25 cellular contexts compared by ENCODE assay signal in genomic region chr7:141378405-141378804, GRCh38.
A peak's percentile ranks its signal among the peaks of the same experiment; 100 is the strongest.
DNase-seq lines count a peak whose midpoint lies in the region; ATAC-seq and TF ChIP-seq lines count a peak whose summit lies in the region.
"Had no signal": no experiment of that assay in that cellular context is flagged by ENCODE, and none has a peak within 500 bp of the region (broad histone marks: within the 10 kb centered on the region; RNA-seq: fewer than 3 reads in every experiment).

No MANE protein-coding gene starts in this region.

- no peak for TF ChIP-seq CTCF in right atrium auricular region (IDR thresholded peaks at IDR 0.05)
- no peak for TF ChIP-seq CTCF in type B pancreatic cell (conservative IDR thresholded peaks at IDR 0.05)

- no peak overlapping the region for H3K4me3 ChIP-seq in right atrium auricular region
- H3K4me3 ChIP-seq: BLaER1, GM12878 had no signal

- intact Hi-C loops in Right ventricle myocardium superior (cut with DNase I), result no loop called here
- intact Hi-C loops in cardiac septum (cut with DNase I), result no loop called here
- intact Hi-C loops in left ventricle myocardium superior (cut with micrococcal nuclease), result no loop called here

- H3K9me3 Mint-ChIP-seq in type B pancreatic cell (no peaks in the 10 kb centered on the region), immature natural killer cell (no peaks in the 10 kb centered on the region)
- H3K9me3 Mint-ChIP-seq: CD8-positive, alpha-beta memory T cell had no signal

- H3K4me1 ChIP-seq in right atrium auricular region, result no peaks in the 10 kb centered on the region
- H3K4me1 ChIP-seq: BE2C had no signal

- ATAC-seq in Right ventricle myocardium superior (ENCODE audit: poor library complexity), result peak; percentile 43
- ATAC-seq in left ventricle myocardium superior, result peak; percentile 54
- ATAC-seq: GM12878 had no signal

- H3K27ac ChIP-seq in right atrium auricular region, result peak overlapping the region in 1 of 2 donors; percentile 23
- H3K27ac ChIP-seq: BLaER1 had no signal

- H3K27ac Mint-ChIP-seq in type B pancreatic cell (no peak overlapping the region), immature natural killer cell (no peak overlapping the region)
- H3K27ac Mint-ChIP-seq: CD14-positive monocyte; CD4-positive, alpha-beta memory T cell; CD4-positive, CD25-positive, alpha-beta regulatory T cell had no signal

- H3K4me1 Mint-ChIP-seq in type B pancreatic cell (ENCODE audit: unreplicated experiment), result peaks cover 5% of the 10 kb centered on the region
- no peaks in the 10 kb centered on the region for H3K4me1 Mint-ChIP-seq in immature natural killer cell
- H3K4me1 Mint-ChIP-seq: CD14-positive monocyte; CD4-positive, alpha-beta memory T cell; CD4-positive, CD25-positive, alpha-beta regulatory T cell; CD8-positive, alpha-beta memory T cell had no signal

- no peaks in the 10 kb centered on the region for H3K9me3 ChIP-seq in right atrium auricular region
- H3K9me3 ChIP-seq: BE2C, BLaER1 had no signal

- no peaks in the 10 kb centered on the region for H3K36me3 ChIP-seq in right atrium auricular region
- H3K36me3 ChIP-seq: BE2C, BLaER1 had no signal

- H3K36me3 Mint-ChIP-seq in type B pancreatic cell (no peaks in the 10 kb centered on the region), immature natural killer cell (peaks cover 0 to 4% (median 0%) of the 10 kb centered on the region in 3 donors)
- H3K36me3 Mint-ChIP-seq: CD14-positive monocyte; CD4-positive, alpha-beta memory T cell; CD4-positive, CD25-positive, alpha-beta regulatory T cell; CD8-positive, alpha-beta memory T cell had no signal

- no peak for DNase-seq in Right ventricle myocardium superior
- DNase-seq in cardiac septum (ENCODE audit: low spot score), result no peak
- no peak for DNase-seq in left ventricle myocardium superior
- no peak for DNase-seq in right atrium auricular region (ENCODE audit: low spot score)
- peak; percentile 47 for DNase-seq in RPMI8226
- no peak for DNase-seq in type B pancreatic cell (ENCODE audit: extremely low spot score, unreplicated experiment)
- no peak for DNase-seq in immature natural killer cell
- DNase-seq in H4 (ENCODE audit: low spot score), result no peak
- DNase-seq: 8988T; ACHN; BE2C; C1 segment of cervical spinal cord; CD4-positive, alpha-beta memory T cell; CD4-positive, CD25-positive, alpha-beta regulatory T cell; CD8-positive, alpha-beta memory T cell; COR-L47; DMS 273 treated with DMSO at 0.1 percent for 48 hours; DMS153; DMS79; DND-41; EL; GDM1 had no signal

- H3K4me3 Mint-ChIP-seq in type B pancreatic cell, result peak overlapping the region; percentile 38
- no peak overlapping the region for H3K4me3 Mint-ChIP-seq in immature natural killer cell
- H3K4me3 Mint-ChIP-seq: CD14-positive monocyte; CD4-positive, alpha-beta memory T cell; CD4-positive, CD25-positive, alpha-beta regulatory T cell; CD8-positive, alpha-beta memory T cell had no signal

- H3K27me3 ChIP-seq in right atrium auricular region, result no peaks in the 10 kb centered on the region
- H3K27me3 ChIP-seq: BE2C, BLaER1 had no signal

- H3K27me3 Mint-ChIP-seq in type B pancreatic cell, result no peaks in the 10 kb centered on the region
- peaks cover 0 to 9% (median 2%) of the 10 kb centered on the region in 3 donors for H3K27me3 Mint-ChIP-seq in immature natural killer cell (ENCODE audit: low read depth in 3 of 3)
